7 cellular contexts compared by ENCODE assay signal in genomic region chr9:38447703-38448102, GRCh38. TPM values are rescaled to one million over a fixed set of nuclear protein-coding genes. Genes with fewer than 3 reads are reported as not detected.
"Had no signal": no experiment of that assay in that cellular context is flagged by ENCODE, and none has a peak within 500 bp of the region (broad histone marks: within the 10 kb centered on the region; RNA-seq: fewer than 3 reads in every experiment).

No MANE protein-coding gene starts in this region.

- DNase-seq: GDM1, GF-D8 had no signal

- FAIRE-seq: G401.6, GM12878, GM12891, GM12892 had no signal

- ATAC-seq: GM12878 had no signal

- H3K4me3 ChIP-seq: GM12878 had no signal

RNA-seq across cellular contexts. Expression of gene IGFBPL1, which starts 23.4 kb away (rescaled TPM):
- total RNA-seq: G401, GM12878 had no signal
